ENCODE assay signal across 9 cellular contexts in genomic region chr10:132543916-132544743, GRCh38. TPM values are rescaled to one million over a fixed set of nuclear protein-coding genes. Genes with fewer than 3 reads are reported as not detected.
A peak's percentile ranks its signal among the peaks of the same experiment; 100 is the strongest.
DNase-seq lines count a peak whose midpoint lies in the region; ATAC-seq and TF ChIP-seq lines count a peak whose summit lies in the region.
"Had no signal": no experiment of that assay in that cellular context is flagged by ENCODE, and none has a peak within 500 bp of the region (broad histone marks: within the 10 kb centered on the region; RNA-seq: fewer than 3 reads in every experiment).

No MANE protein-coding gene starts in this region.

- no peaks in the 10 kb centered on the region for H3K9me3 Mint-ChIP-seq in mesothelial cell of epicardium

- H3K9me3 ChIP-seq in heart right ventricle (no peaks in the 10 kb centered on the region), thoracic aorta (no peaks in the 10 kb centered on the region)

- H3K27ac Mint-ChIP-seq in mesothelial cell of epicardium, result peak overlapping the region; percentile 31

- H3K4me1 ChIP-seq in heart right ventricle (peaks cover 26 to 92% (median 74%) of the 10 kb centered on the region in 9 donors), thoracic aorta (ENCODE audit: control insufficient read depth in 1 of 2, low read depth in 2 of 2) (peaks cover 31 to 76% of the 10 kb centered on the region in 2 donors)

- WGBS in heart right ventricle, 2 donors, result 70 to 71% methylated on average over 28 of the region's 28 CpGs

- ATAC-seq in Right ventricle myocardium superior (ENCODE audit: poor library complexity) (no peak), heart right ventricle (no peak), thoracic aorta (ENCODE audit: insufficient number of reproducible peaks, low FRiP score, low read depth) (no peak), HG03439 (IDR thresholded peaks at IDR 0.05; ENCODE audit: unreplicated experiment) (no peak)

- H3K4me1 Mint-ChIP-seq in mesothelial cell of epicardium, result peaks cover 34% of the 10 kb centered on the region

- no peaks in the 10 kb centered on the region for H3K27me3 Mint-ChIP-seq in mesothelial cell of epicardium (ENCODE audit: low read depth)

- TF ChIP-seq CTCF in heart right ventricle (IDR thresholded peaks at IDR 0.05), result no peak
- TF ChIP-seq CTCF in mesothelial cell of epicardium (IDR thresholded peaks at IDR 0.05; ENCODE audit: unreplicated experiment), result no peak
- TF ChIP-seq CTCF in thoracic aorta (IDR thresholded peaks at IDR 0.05), result no peak

- DNase-seq in Right ventricle myocardium superior (peak; percentile 39), heart right ventricle (no peak), mesothelial cell of epicardium (ENCODE audit: low spot score in 2 of 2, unreplicated experiment in 2 of 2) (no peak), thoracic aorta (ENCODE audit: low spot score) (peak; percentile 1), NCI-H1436 (lab: John Stamatoyannopoulos, UW) (no peak), DMS153 (lab: John Stamatoyannopoulos, UW) (no peak)
- DNase-seq in activated effector memory CD4-positive, alpha-beta T cell treated with anti-CD3 and anti-CD28 coated beads, Interleukin-2, amount 50 U/mL, for 16 hours, result peak; percentile 71
- DNase-seq: NCI-H187 treated with DMSO at 0.1 percent for 48 hours had no signal

- H3K4me3 ChIP-seq in heart right ventricle (peak overlapping the region in 1 of 10 donors; percentile 35), thoracic aorta (peak overlapping the region; percentile 45)

- no peaks in the 10 kb centered on the region for H3K27me3 ChIP-seq in heart right ventricle
- no peaks in the 10 kb centered on the region for H3K27me3 ChIP-seq in thoracic aorta (replicated peaks; ENCODE audit: insufficient read depth)

- H3K27ac ChIP-seq in heart right ventricle (peak overlapping the region in 1 of 10 donors; percentile 53), thoracic aorta (no peak overlapping the region)

- no peak overlapping the region for H3K4me3 Mint-ChIP-seq in mesothelial cell of epicardium

- intact Hi-C loops in Right ventricle myocardium superior (cut with DNase I), result loop anchor here (5.0 kb wide), 1 partner anchor 33 kb away; no protein-coding TSS in a partner anchor
- intact Hi-C loops in heart right ventricle (cut with DNase I), result loop anchor here in 2 of 10 donors (5.0 to 10.0 kb wide), 2 partner anchors 33 to 81 kb away; no protein-coding TSS in a partner anchor

- H3K36me3 Mint-ChIP-seq in mesothelial cell of epicardium, result no peaks in the 10 kb centered on the region

- H3K36me3 ChIP-seq in heart right ventricle, result peaks cover 0 to 12% (median 0%) of the 10 kb centered on the region in 9 donors
- no peaks in the 10 kb centered on the region for H3K36me3 ChIP-seq in thoracic aorta

RNA-seq across cellular contexts. Expression of gene INPP5A, which starts 6.5 kb away (rescaled TPM):
- total RNA-seq in Right ventricle myocardium superior (99.1 TPM), heart right ventricle (100 to 1,000 TPM in 8 of 10 donors, 10 to 100 TPM in 2; 92.6 to 122 (median 109) TPM), mesothelial cell of epicardium (36.4 to 41.8 TPM (median 41.0 TPM) in 3 replicates), thoracic aorta (100 to 1,000 TPM; 120 to 142 TPM)
- 10 to 100 TPM; 30.4 to 45.1 TPM for polyA plus RNA-seq in heart right ventricle

Comparison
In these comparisons a context has a peak if more than half of its experiments do, and no peak if none do; other contexts are left out.
1. DNase-seq: peak in Right ventricle myocardium superior (single experiment), activated effector memory CD4-positive, alpha-beta T cell treated with anti-CD3 and anti-CD28 coated beads, Interleukin-2, amount 50 U/mL, for 16 hours (single experiment) and thoracic aorta (single experiment); none in heart right ventricle (0 of 2), mesothelial cell of epicardium (0 of 2), NCI-H1436 (single experiment) and DMS153 (single experiment).